In the genomic region with DNA sequence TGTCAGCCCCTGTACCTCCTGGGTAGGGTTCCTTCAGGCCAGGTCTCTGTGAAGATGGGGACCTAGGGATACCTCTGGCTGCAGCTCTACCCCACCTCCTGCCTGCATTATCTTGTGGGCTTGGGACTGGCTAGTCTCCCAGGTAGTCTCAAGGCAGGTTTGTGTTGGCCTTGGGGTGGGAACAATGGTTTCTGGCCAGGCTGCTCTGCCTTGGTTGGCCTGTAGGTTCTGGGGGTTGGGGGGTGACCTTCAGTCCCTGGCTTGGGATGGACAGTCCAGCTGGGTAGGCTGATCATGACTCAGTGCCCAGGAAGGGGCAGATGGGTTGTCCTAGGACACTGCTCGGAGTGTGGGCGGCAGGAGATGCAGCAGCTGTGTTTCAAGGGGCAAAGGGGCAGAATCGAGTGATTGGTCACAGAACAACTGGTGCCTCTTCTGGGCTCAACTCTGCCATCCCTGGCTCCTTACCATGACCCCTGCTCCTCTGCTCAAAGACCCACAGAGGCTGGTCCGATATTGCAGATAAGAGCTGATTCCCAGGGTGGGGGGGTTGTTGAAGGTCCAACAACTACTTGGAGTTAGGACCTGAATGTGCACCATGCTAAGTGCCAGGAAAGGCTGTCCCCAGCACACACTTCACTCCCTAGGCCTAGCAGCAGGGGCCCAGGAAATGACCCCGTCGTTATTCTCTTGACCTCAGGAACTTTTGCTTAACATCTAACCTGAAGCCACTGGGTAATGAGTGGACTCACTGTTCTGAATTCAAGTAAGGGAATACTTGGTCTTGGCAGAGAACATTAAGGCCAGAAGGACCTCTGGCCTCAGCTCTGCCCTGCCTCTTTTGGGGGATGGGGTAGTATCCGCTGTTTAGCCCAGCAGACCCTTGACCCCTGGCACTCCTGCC, we compare ENCODE assay signal across 1 cellular context.
TF ChIP-seq lines count a peak whose summit lies in the region.

No MANE protein-coding gene starts in this region.

TF ChIP-seq in HepG2, 621 proteins besides CTCF, POLR2A, EP300 and RAD21:
- TF ChIP-seq ZFP36L1 (CRISPR knock-in tag; IDR thresholded peaks at IDR 0.05) (no peak), ZNF547 (CRISPR knock-in tag; IDR thresholded peaks at IDR 0.05) (no peak), HNF4A (CRISPR knock-in tag; IDR thresholded peaks at IDR 0.05) (peak; percentile 10; the same call in 1 of the 2 replicates), ZNF430 (CRISPR knock-in tag; IDR thresholded peaks at IDR 0.05) (no peak), HNF4G (IDR thresholded peaks at IDR 0.05; ENCODE audit: borderline replicate concordance, low read depth, low read length) (0 out of 2 replicates have a peak, but pooled peaks have one; percentile 14), HNF4G (CRISPR knock-in tag; IDR thresholded peaks at IDR 0.05; ENCODE audit: borderline replicate concordance, low read depth) (no peak), FOXO4 (CRISPR knock-in tag; conservative IDR thresholded peaks at IDR 0.05) (0 out of 2 replicates have a peak, but pooled peaks have one; percentile 30), ZNF333 (CRISPR knock-in tag; IDR thresholded peaks at IDR 0.05; ENCODE audit: borderline replicate concordance) (no peak), ZNF343 (CRISPR knock-in tag; IDR thresholded peaks at IDR 0.05) (no peak), FOXK2 (IDR thresholded peaks at IDR 0.05) (no peak), ZNF773 (CRISPR knock-in tag; IDR thresholded peaks at IDR 0.05; ENCODE audit: borderline replicate concordance) (no peak), TFDP1 (CRISPR knock-in tag; IDR thresholded peaks at IDR 0.05; ENCODE audit: borderline replicate concordance) (no peak), ZNF687 (CRISPR knock-in tag; IDR thresholded peaks at IDR 0.05) (peak; percentile 31; the same call in 1 of the 2 replicates), HNRNPL (IDR thresholded peaks at IDR 0.05; ENCODE audit: low read depth, low read length) (0 out of 2 replicates have a peak, but pooled peaks have one; percentile 20), SNAPC2 (CRISPR knock-in tag; IDR thresholded peaks at IDR 0.05) (no peak), ZFX (CRISPR knock-in tag; IDR thresholded peaks at IDR 0.05; ENCODE audit: low read depth) (peak; percentile 17; the same call in 1 of the 2 replicates), POLR2AphosphoS5 (IDR thresholded peaks at IDR 0.05; ENCODE audit: low read depth, low read length) (peak; percentile 16; the same call in 1 of the 2 replicates), NR2F6 (IDR thresholded peaks at IDR 0.05) (peak; percentile 53), NR2F6 (CRISPR knock-in tag; IDR thresholded peaks at IDR 0.05) (no peak), POLR2G (IDR thresholded peaks at IDR 0.05; ENCODE audit: low read depth, low read length) (peak; percentile 35; the same call in 1 of the 2 replicates), SNAPC4 (CRISPR knock-in tag; IDR thresholded peaks at IDR 0.05) (no peak)
- TF ChIP-seq, protein P1, sequence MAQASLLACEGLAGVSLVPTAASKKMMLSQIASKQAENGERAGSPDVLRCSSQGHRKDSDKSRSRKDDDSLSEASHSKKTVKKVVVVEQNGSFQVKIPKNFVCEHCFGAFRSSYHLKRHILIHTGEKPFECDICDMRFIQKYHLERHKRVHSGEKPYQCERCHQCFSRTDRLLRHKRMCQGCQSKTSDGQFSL (CRISPR knock-in tag; IDR thresholded peaks at IDR 0.05) = 0 out of 2 replicates have a peak, but pooled peaks have one; percentile 56
- TF ChIP-seq, protein P2, sequence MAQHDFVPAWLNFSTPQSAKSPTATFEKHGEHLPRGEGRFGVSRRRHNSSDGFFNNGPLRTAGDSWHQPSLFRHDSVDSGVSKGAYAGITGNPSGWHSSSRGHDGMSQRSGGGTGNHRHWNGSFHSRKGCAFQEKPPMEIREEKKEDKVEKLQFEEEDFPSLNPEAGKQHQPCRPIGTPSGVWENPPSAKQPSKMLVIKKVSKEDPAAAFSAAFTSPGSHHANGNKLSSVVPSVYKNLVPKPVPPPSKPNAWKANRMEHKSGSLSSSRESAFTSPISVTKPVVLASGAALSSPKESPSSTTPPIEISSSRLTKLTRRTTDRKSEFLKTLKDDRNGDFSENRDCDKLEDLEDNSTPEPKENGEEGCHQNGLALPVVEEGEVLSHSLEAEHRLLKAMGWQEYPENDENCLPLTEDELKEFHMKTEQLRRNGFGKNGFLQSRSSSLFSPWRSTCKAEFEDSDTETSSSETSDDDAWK (CRISPR knock-in tag; IDR thresholded peaks at IDR 0.05) = no peak
- TF ChIP-seq, protein P3, sequence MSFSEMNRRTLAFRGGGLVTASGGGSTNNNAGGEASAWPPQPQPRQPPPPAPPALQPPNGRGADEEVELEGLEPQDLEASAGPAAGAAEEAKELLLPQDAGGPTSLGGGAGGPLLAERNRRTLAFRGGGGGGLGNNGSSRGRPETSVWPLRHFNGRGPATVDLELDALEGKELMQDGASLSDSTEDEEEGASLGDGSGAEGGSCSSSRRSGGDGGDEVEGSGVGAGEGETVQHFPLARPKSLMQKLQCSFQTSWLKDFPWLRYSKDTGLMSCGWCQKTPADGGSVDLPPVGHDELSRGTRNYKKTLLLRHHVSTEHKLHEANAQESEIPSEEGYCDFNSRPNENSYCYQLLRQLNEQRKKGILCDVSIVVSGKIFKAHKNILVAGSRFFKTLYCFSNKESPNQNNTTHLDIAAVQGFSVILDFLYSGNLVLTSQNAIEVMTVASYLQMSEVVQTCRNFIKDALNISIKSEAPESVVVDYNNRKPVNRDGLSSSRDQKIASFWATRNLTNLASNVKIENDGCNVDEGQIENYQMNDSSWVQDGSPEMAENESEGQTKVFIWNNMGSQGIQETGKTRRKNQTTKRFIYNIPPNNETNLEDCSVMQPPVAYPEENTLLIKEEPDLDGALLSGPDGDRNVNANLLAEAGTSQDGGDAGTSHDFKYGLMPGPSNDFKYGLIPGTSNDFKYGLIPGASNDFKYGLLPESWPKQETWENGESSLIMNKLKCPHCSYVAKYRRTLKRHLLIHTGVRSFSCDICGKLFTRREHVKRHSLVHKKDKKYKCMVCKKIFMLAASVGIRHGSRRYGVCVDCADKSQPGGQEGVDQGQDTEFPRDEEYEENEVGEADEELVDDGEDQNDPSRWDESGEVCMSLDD (CRISPR knock-in tag; IDR thresholded peaks at IDR 0.05; ENCODE audit: borderline replicate concordance) = no peak
TF ChIP-seq in HepG2: peak in this region for 10.
